ENCODE assay signal across 25 cellular contexts in genomic region chr17:78476973-78477372, GRCh38.
A peak's percentile ranks its signal among the peaks of the same experiment; 100 is the strongest.
DNase-seq lines count a peak whose midpoint lies in the region; ATAC-seq, FAIRE-seq and TF ChIP-seq lines count a peak whose summit lies in the region.
"Had no signal": no experiment of that assay in that cellular context is flagged by ENCODE, and none has a peak within 500 bp of the region (broad histone marks: within the 10 kb centered on the region; RNA-seq: fewer than 3 reads in every experiment).

No MANE protein-coding gene starts in this region.

- no peaks in the 10 kb centered on the region for H3K9me1 ChIP-seq in K562 (ENCODE audit: control insufficient read depth, insufficient read depth, low read length)

- no peak overlapping the region for H3K4me2 ChIP-seq in K562 (ENCODE audit: insufficient read depth, low read length)

- H3K4me1 ChIP-seq in K562 (replicated peaks in 1 of 2; ENCODE audit: control insufficient read depth in 2 of 2, insufficient read depth in 2 of 2, low read length in 2 of 2): peaks cover 0 to 3% of the 10 kb centered on the region in 2 experiments; a peak in 1 of 5 replicates
- H3K4me1 ChIP-seq in lung (ENCODE audit: control insufficient read depth in 2 of 2, insufficient read depth in 2 of 2, low read length in 2 of 2): no peaks in the 10 kb centered on the region
- no peaks in the 10 kb centered on the region for H3K4me1 ChIP-seq in left ventricle myocardium inferior
- H3K4me1 ChIP-seq: prostate gland had no signal

- TF ChIP-seq POLR2A in K562 (conservative IDR thresholded peaks at IDR 0.05): no peak

- H3K27ac ChIP-seq in K562 (ENCODE audit: extremely low read depth, low read depth, low read length) (no peak overlapping the region), lung (ENCODE audit: low read depth in 1 of 2, low read length in 1 of 2) (no peak overlapping the region), left ventricle myocardium inferior (replicated peaks) (no peak overlapping the region)
- H3K27ac ChIP-seq: neutrophil, prostate gland, stomach, transverse colon, WERI-Rb-1 had no signal

- 3% methylated on average over 5 of the region's 5 CpGs for WGBS in K562 (ENCODE audit: insufficient coverage, low coverage, missing lambda C conversion rate)
- 68 to 83% methylated on average over 5 of the region's 5 CpGs for WGBS in lung, 2 donors

- H2AFZ ChIP-seq in K562 (ENCODE audit: low read depth, low read length): no peak overlapping the region

- ATAC-seq in K562: no peak
- no peak for ATAC-seq in lung (ENCODE audit: insufficient read depth, low FRiP score)
- no peak for ATAC-seq in GM18517 (IDR thresholded peaks at IDR 0.05; ENCODE audit: unreplicated experiment)

- H3K9me3 ChIP-seq in K562 (replicated peaks; ENCODE audit: control insufficient read depth, insufficient read depth, low read depth, low read length): no peaks in the 10 kb centered on the region
- no peaks in the 10 kb centered on the region for H3K9me3 ChIP-seq in lung (ENCODE audit: control insufficient read depth in 2 of 2, insufficient read depth in 1 of 2, low read length in 1 of 2)
- no peaks in the 10 kb centered on the region for H3K9me3 ChIP-seq in left ventricle myocardium inferior (replicated peaks)
- H3K9me3 ChIP-seq: neutrophil, prostate gland, stomach, transverse colon had no signal

- peaks cover 50 to 58% of the 10 kb centered on the region in 2 experiments for H3K27me3 ChIP-seq in K562 (ENCODE audit: control insufficient read depth in 2 of 2, insufficient read depth in 2 of 2, low read length in 2 of 2)
- H3K27me3 ChIP-seq in lung (ENCODE audit: control insufficient read depth, insufficient read depth): no peaks in the 10 kb centered on the region
- peaks cover 37% of the 10 kb centered on the region for H3K27me3 ChIP-seq in left ventricle myocardium inferior (ENCODE audit: low read depth)

- BruUV-seq in K562 (replicated peaks; lab: Mats Ljungman, UMichigan): no TSS peak

- DNase-seq in NCI-H1417 (lab: John Stamatoyannopoulos, UW) (peak in 2 of 3 experiments; percentile 7 to 41), NCI-H1417 treated with DMSO at 0.1 percent for 48 hours (lab: John Stamatoyannopoulos, UW) (no peak), HuH-7.5 (ENCODE audit: low spot score) (peak; percentile 72), K562 (ENCODE audit: extremely low read depth in 1 of 4, low spot score in 3 of 4) (no peak), lung (ENCODE audit: low spot score) (peak; percentile 51), dedifferentiated amniotic fluid mesenchymal stem cell (ENCODE audit: extremely low spot score) (no peak), left ventricle myocardium inferior (no peak)
- DNase-seq: aorta; caudate nucleus; CD4-positive, alpha-beta T cell; dermis blood vessel endothelial cell; DMS79; H9; NCI-H1092; NCI-H2171 treated with DMSO at 0.1 percent for 48 hours; NCI-H82; stimulated activated CD4-positive, alpha-beta T cell treated with anti-CD3 and anti-CD28 coated beads, Interleukin-15, amount 100 ng/mL, for 24 hours; stomach; transverse colon; WERI-Rb-1 had no signal

- TF ChIP-seq CTCF in K562 (IDR thresholded peaks at IDR 0.05 in 2 of 3, conservative IDR thresholded peaks at IDR 0.05 in 1 of 3; ENCODE audit: insufficient read depth in 2 of 3, low read depth in 1 of 3, low read length in 3 of 3) (no peak), lung (IDR thresholded peaks at IDR 0.05; ENCODE audit: control extremely low read depth, extremely low read depth) (no peak), left ventricle myocardium inferior (IDR thresholded peaks at IDR 0.05; ENCODE audit: borderline replicate concordance) (no peak)

- CTCF ChIA-PET in K562 (lab: Yijun Ruan, JAX; ENCODE audit: low intra/inter-chr PET ratio): no interaction called here

- H4K20me1 ChIP-seq in K562 (replicated peaks; ENCODE audit: control insufficient read depth, insufficient read depth, low read length): 0 out of 2 replicates have a peak, but pooled peaks cover 14% of the 10 kb centered on the region

- FAIRE-seq in K562 (lab: Jason Lieb, UNC): no peak
- FAIRE-seq: endometrium, keratinocyte had no signal

- no peak for TF ChIP-seq EP300 in K562 (IDR thresholded peaks at IDR 0.05; ENCODE audit: low read length)

- no peak for TF ChIP-seq RAD21 in K562 (CRISPR knock-in tag; conservative IDR thresholded peaks at IDR 0.05 in 1 of 2, IDR thresholded peaks at IDR 0.05 in 1 of 2)

- H3K36me3 ChIP-seq in K562 (ENCODE audit: control insufficient read depth, insufficient read depth, low read length) (no peaks in the 10 kb centered on the region), lung (ENCODE audit: control insufficient read depth in 2 of 2, insufficient read depth in 2 of 2, low read length in 2 of 2) (no peaks in the 10 kb centered on the region), left ventricle myocardium inferior (no peaks in the 10 kb centered on the region)
- H3K36me3 ChIP-seq: neutrophil, prostate gland, stomach, transverse colon, WERI-Rb-1 had no signal

- POLR2A ChIA-PET in K562 (lab: Yijun Ruan, JAX): interaction anchor here (0.6 kb wide), 1 partner anchor 226 kb away, joined by 3 read pairs; no protein-coding TSS in a partner anchor

- intact Hi-C loops in K562 (cut with micrococcal nuclease) (no loop called here), left ventricle myocardium inferior (cut with micrococcal nuclease) (no loop called here)

- no peaks in the 10 kb centered on the region for H3K79me2 ChIP-seq in K562 (ENCODE audit: control insufficient read depth, insufficient read depth, low read length)

- in situ Hi-C loops in K562 (cut with MboI): no loop called here

- H3K9ac ChIP-seq in K562 (ENCODE audit: insufficient read depth in 1 of 2, low read depth in 2 of 2, low read length in 2 of 2): no peak overlapping the region

- no peak overlapping the region for H3K4me3 ChIP-seq in K562
- no peak overlapping the region for H3K4me3 ChIP-seq in lung
- H3K4me3 ChIP-seq in left ventricle myocardium inferior: no peak overlapping the region
- H3K4me3 ChIP-seq: prostate gland, stomach, transverse colon had no signal

TF ChIP-seq in K562, 482 proteins besides CTCF, POLR2A, EP300 and RAD21:
- 0 out of 2 replicates have a peak, but pooled peaks have one; percentile 25 for TF ChIP-seq CEBPG (CRISPR knock-in tag; IDR thresholded peaks at IDR 0.05)
- TF ChIP-seq CEBPG (tag; conservative IDR thresholded peaks at IDR 0.05 in 1 of 2, IDR thresholded peaks at IDR 0.05 in 1 of 2): peak; percentile 39 to 67; a peak in 3 of 4 replicates
- TF ChIP-seq BRCA1 (IDR thresholded peaks at IDR 0.05): no peak
- no peak for TF ChIP-seq BRCA1 (CRISPR knock-in tag; IDR thresholded peaks at IDR 0.05)
- TF ChIP-seq MTA3 (IDR thresholded peaks at IDR 0.05; ENCODE audit: borderline replicate concordance): no peak
- TF ChIP-seq ZBTB12 (CRISPR knock-in tag; IDR thresholded peaks at IDR 0.05): no peak
- 0 out of 2 replicates have a peak, but pooled peaks have one; percentile 48 for TF ChIP-seq CEBPB (tag; IDR thresholded peaks at IDR 0.05)
- TF ChIP-seq ETV6 (IDR thresholded peaks at IDR 0.05; ENCODE audit: borderline replicate concordance in 1 of 2, low read depth in 2 of 2, low read length in 1 of 2): no peak
- TF ChIP-seq ETV6 (CRISPR knock-in tag; IDR thresholded peaks at IDR 0.05; ENCODE audit: borderline replicate concordance): no peak
- TF ChIP-seq ATF3 (IDR thresholded peaks at IDR 0.05): peak; percentile 76
- no peak for TF ChIP-seq ATF3 (CRISPR knock-in tag; conservative IDR thresholded peaks at IDR 0.05)
- TF ChIP-seq ETV5 (CRISPR knock-in tag; IDR thresholded peaks at IDR 0.05; ENCODE audit: low read depth): no peak

Comparison
In these comparisons a context has a peak if more than half of its experiments do, and no peak if none do; other contexts are left out.
1. DNase-seq: peak in NCI-H1417 (2 of 3), HuH-7.5 (single experiment) and lung (single experiment); none in NCI-H1417 treated with DMSO at 0.1 percent for 48 hours (single experiment), K562 (0 of 4), dedifferentiated amniotic fluid mesenchymal stem cell (single experiment) and left ventricle myocardium inferior (single experiment).